Comparison of ENCODE assay signal across 29 cellular contexts in genomic region chr17:6577686-6578263, GRCh38. TPM values are rescaled to one million over a fixed set of nuclear protein-coding genes. Genes with fewer than 3 reads are reported as not detected.
DNase-seq lines count a peak whose midpoint lies in the region; ATAC-seq, FAIRE-seq and TF ChIP-seq lines count a peak whose summit lies in the region.
"Had no signal": no experiment of that assay in that cellular context is flagged by ENCODE, and none has a peak within 500 bp of the region (broad histone marks: within the 10 kb centered on the region; RNA-seq: fewer than 3 reads in every experiment).

No MANE protein-coding gene starts in this region.

- POLR2A ChIA-PET in activated naive CD8-positive, alpha-beta T cell treated with anti-CD3 and anti-CD28 coated beads, Interleukin-2, amount 10 ng/mL, durations not matched to agents 7 days and 5 days (lab: Charles Lee) = no interaction called here
- POLR2A ChIA-PET in RWPE1 (lab: Yijun Ruan, JAX; ENCODE audit: low non-redundant PET) = no interaction called here

- no peaks in the 10 kb centered on the region for H3K27me3 ChIP-seq in esophagus muscularis mucosa
- no peaks in the 10 kb centered on the region for H3K27me3 ChIP-seq in small intestine (ENCODE audit: control insufficient read depth in 2 of 2, insufficient read depth in 2 of 2, low read length in 2 of 2)
- H3K27me3 ChIP-seq: BLaER1 treated with 17β-estradiol and CSF1 and Interleukin-3, amounts not matched to agents 10 nM and 100 nM; SJCRH30; testis had no signal

- no peak for DNase-seq in activated naive CD8-positive, alpha-beta T cell treated with anti-CD3 and anti-CD28 coated beads, Interleukin-2, amount 10 ng/mL, durations not matched to agents 7 days and 5 days
- DNase-seq in activated naive CD8-positive, alpha-beta T cell treated with anti-CD3 and anti-CD28 coated beads for 36 hours = no peak
- DNase-seq in RWPE1 (ENCODE audit: low spot score) = peak; percentile 94
- peak; percentile 24 for DNase-seq in esophagus muscularis mucosa (ENCODE audit: extremely low spot score)
- DNase-seq in small intestine = peak; percentile 38
- no peak for DNase-seq in NCI-H187 (lab: John Stamatoyannopoulos, UW)
- no peak for DNase-seq in head of caudate nucleus
- no peak for DNase-seq in SKM-1 treated with dmso at 0.1 percent for 144 hours (lab: John Stamatoyannopoulos, UW; ENCODE audit: unreplicated experiment)
- DNase-seq: activated CD4-positive, CD25-positive, alpha-beta regulatory T cell; activated T-cell treated with anti-CD3 and anti-CD28 coated beads, Interleukin-2, amount 50 U/mL, for 48 hours; cortex of kidney; DMS 273 treated with DMSO at 0.1 percent for 48 hours; foreskin fibroblast; GDM1; hippocampal formation; IMR-90; kidney glomerular epithelial cell; MM.1S; NCI-H146; NCI-H2171; NCI-H748 treated with DMSO at 0.1 percent for 48 hours; posterior cingulate gyrus; SJCRH30; testis had no signal

- CTCF ChIA-PET in RWPE1 (lab: Yijun Ruan, JAX) = interaction anchor here (0.6 to 1.5 kb wide), 3 partner anchors 106 to 393 kb away, joined by 3 to 21 read pairs (median 4); no protein-coding TSS in a partner anchor

- peaks cover 6 to 15% (median 11%) of the 10 kb centered on the region in 4 donors for H3K4me1 ChIP-seq in esophagus muscularis mucosa
- no peaks in the 10 kb centered on the region for H3K4me1 ChIP-seq in small intestine (ENCODE audit: control insufficient read depth in 2 of 2, insufficient read depth in 1 of 2, low read depth in 1 of 2, low read length in 1 of 2)

- H3K27ac ChIP-seq in RWPE1 (peak overlapping the region; percentile 51), esophagus muscularis mucosa (replicated peaks in 1 of 4) (no peak overlapping the region), small intestine (ENCODE audit: low read depth in 1 of 2, low read length in 1 of 2) (no peak overlapping the region)
- H3K27ac ChIP-seq: SJCRH30, testis had no signal

- H3K36me3 ChIP-seq in esophagus muscularis mucosa = peaks cover 37 to 58% (median 48%) of the 10 kb centered on the region in 4 donors
- H3K36me3 ChIP-seq in small intestine (ENCODE audit: control insufficient read depth in 2 of 2, insufficient read depth in 2 of 2, low read length in 2 of 2) = peaks cover 2 to 7% of the 10 kb centered on the region in 2 donors
- H3K36me3 ChIP-seq: SJCRH30 had no signal

- no peak for TF ChIP-seq POLR2A in esophagus muscularis mucosa (IDR thresholded peaks at IDR 0.05; ENCODE audit: low read depth)

- H3K9me3 ChIP-seq in esophagus muscularis mucosa = no peaks in the 10 kb centered on the region
- no peaks in the 10 kb centered on the region for H3K9me3 ChIP-seq in small intestine (ENCODE audit: control insufficient read depth, low read depth)
- H3K9me3 ChIP-seq: SJCRH30, testis had no signal

- no peak for TF ChIP-seq CTCF in RWPE1 (conservative IDR thresholded peaks at IDR 0.05; ENCODE audit: low read depth)
- TF ChIP-seq CTCF in esophagus muscularis mucosa (IDR thresholded peaks at IDR 0.05) = no peak

- no peak for ATAC-seq in activated naive CD8-positive, alpha-beta T cell treated with anti-CD3 and anti-CD28 coated beads, Interleukin-2, amount 10 ng/mL, durations not matched to agents 7 days and 5 days (ENCODE audit: low read depth)

- H3K4me1 Mint-ChIP-seq in activated naive CD8-positive, alpha-beta T cell treated with anti-CD3 and anti-CD28 coated beads, Interleukin-2, amount 10 ng/mL, durations not matched to agents 7 days and 5 days = peaks cover 14% of the 10 kb centered on the region
- peaks cover 21% of the 10 kb centered on the region for H3K4me1 Mint-ChIP-seq in activated naive CD8-positive, alpha-beta T cell treated with anti-CD3 and anti-CD28 coated beads for 36 hours

- no peak overlapping the region for H3K4me3 ChIP-seq in esophagus muscularis mucosa
- no peak overlapping the region for H3K4me3 ChIP-seq in small intestine (ENCODE audit: low read depth in 1 of 2, low read length in 2 of 2)
- H3K4me3 ChIP-seq: BLaER1 treated with 17β-estradiol and CSF1 and Interleukin-3, amounts not matched to agents 10 nM and 100 nM; SJCRH30; testis had no signal

- FAIRE-seq in small intestine (lab: Jason Lieb, UNC) = no peak
- FAIRE-seq: endometrium had no signal

- TF ChIP-seq EP300 in esophagus muscularis mucosa (IDR thresholded peaks at IDR 0.05) = no peak

- peaks cover 16% of the 10 kb centered on the region for H3K36me3 Mint-ChIP-seq in activated naive CD8-positive, alpha-beta T cell treated with anti-CD3 and anti-CD28 coated beads, Interleukin-2, amount 10 ng/mL, durations not matched to agents 7 days and 5 days
- H3K36me3 Mint-ChIP-seq in activated naive CD8-positive, alpha-beta T cell treated with anti-CD3 and anti-CD28 coated beads for 36 hours = peaks cover 23% of the 10 kb centered on the region

- no peak overlapping the region for H3K4me3 Mint-ChIP-seq in activated naive CD8-positive, alpha-beta T cell treated with anti-CD3 and anti-CD28 coated beads, Interleukin-2, amount 10 ng/mL, durations not matched to agents 7 days and 5 days
- H3K4me3 Mint-ChIP-seq in activated naive CD8-positive, alpha-beta T cell treated with anti-CD3 and anti-CD28 coated beads for 36 hours = no peak overlapping the region
- H3K4me3 Mint-ChIP-seq: activated naive CD4-positive, alpha-beta T cell treated with anti-CD3 and anti-CD28 coated beads, Interleukin-2, amount 50 U/mL, for 24 hours; brain; nephron had no signal

- no peaks in the 10 kb centered on the region for H3K27me3 Mint-ChIP-seq in activated naive CD8-positive, alpha-beta T cell treated with anti-CD3 and anti-CD28 coated beads, Interleukin-2, amount 10 ng/mL, durations not matched to agents 7 days and 5 days
- no peaks in the 10 kb centered on the region for H3K27me3 Mint-ChIP-seq in activated naive CD8-positive, alpha-beta T cell treated with anti-CD3 and anti-CD28 coated beads for 36 hours
- H3K27me3 Mint-ChIP-seq: activated naive CD4-positive, alpha-beta T cell treated with anti-CD3 and anti-CD28 coated beads, Interleukin-2, amount 50 U/mL, for 24 hours; brain had no signal

- 90% methylated on average over 7 of the region's 7 CpGs for WGBS in esophagus muscularis mucosa
- WGBS in small intestine, 3 donors = 80 to 86% (median 84%) methylated on average over 7 of the region's 7 CpGs

- H3K9me3 Mint-ChIP-seq in activated naive CD8-positive, alpha-beta T cell treated with anti-CD3 and anti-CD28 coated beads, Interleukin-2, amount 10 ng/mL, durations not matched to agents 7 days and 5 days = no peaks in the 10 kb centered on the region
- no peaks in the 10 kb centered on the region for H3K9me3 Mint-ChIP-seq in activated naive CD8-positive, alpha-beta T cell treated with anti-CD3 and anti-CD28 coated beads for 36 hours
- H3K9me3 Mint-ChIP-seq: activated naive CD4-positive, alpha-beta T cell treated with anti-CD3 and anti-CD28 coated beads, Interleukin-2, amount 50 U/mL, for 24 hours had no signal

- intact Hi-C loops in esophagus muscularis mucosa (cut with DNase I) (no loop called here), head of caudate nucleus (cut with DNase I) (no loop called here)

- H3K27ac Mint-ChIP-seq in activated naive CD8-positive, alpha-beta T cell treated with anti-CD3 and anti-CD28 coated beads, Interleukin-2, amount 10 ng/mL, durations not matched to agents 7 days and 5 days = peak overlapping the region; percentile 4
- H3K27ac Mint-ChIP-seq in activated naive CD8-positive, alpha-beta T cell treated with anti-CD3 and anti-CD28 coated beads for 36 hours = no peak overlapping the region
- H3K27ac Mint-ChIP-seq: activated naive CD4-positive, alpha-beta T cell treated with anti-CD3 and anti-CD28 coated beads, Interleukin-2, amount 50 U/mL, for 24 hours; brain had no signal

RNA-seq across cellular contexts. Expression of gene PITPNM3, which starts 21.4 kb away (rescaled TPM):
- total RNA-seq in activated naive CD8-positive, alpha-beta T cell treated with anti-CD3 and anti-CD28 coated beads, Interleukin-2, amount 10 ng/mL, durations not matched to agents 7 days and 5 days = under 1 TPM; 0.64 to 0.77 TPM
- under 1 TPM; 0.49 to 0.72 TPM for total RNA-seq in activated naive CD8-positive, alpha-beta T cell treated with anti-CD3 and anti-CD28 coated beads for 36 hours
- 10 to 100 TPM; 46.5 to 93.2 (median 68.9) TPM for total RNA-seq in esophagus muscularis mucosa
- polyA plus RNA-seq in small intestine = 1 to 10 TPM in 1 of 3 donors, under 1 TPM in 2; 0.22 to 1.7 (median 0.27) TPM

Comparison
In these comparisons a context has a peak if more than half of its experiments do, and no peak if none do; other contexts are left out.
1. DNase-seq: peak in RWPE1 (single experiment), esophagus muscularis mucosa (single experiment) and small intestine (single experiment); none in activated naive CD8-positive, alpha-beta T cell treated with anti-CD3 and anti-CD28 coated beads, Interleukin-2, amount 10 ng/mL, durations not matched to agents 7 days and 5 days (single experiment), activated naive CD8-positive, alpha-beta T cell treated with anti-CD3 and anti-CD28 coated beads for 36 hours (single experiment), NCI-H187 (0 of 2), head of caudate nucleus (0 of 42) and SKM-1 treated with dmso at 0.1 percent for 144 hours (single experiment).
2. RNA of gene PITPNM3, which starts 21.4 kb away (total RNA-seq): 46.5 to 93.2 TPM in esophagus muscularis mucosa; 0.64 to 0.77 TPM in activated naive CD8-positive, alpha-beta T cell treated with anti-CD3 and anti-CD28 coated beads, Interleukin-2, amount 10 ng/mL, durations not matched to agents 7 days and 5 days and 0.49 to 0.72 TPM in activated naive CD8-positive, alpha-beta T cell treated with anti-CD3 and anti-CD28 coated beads for 36 hours; every median in the first group is over 10 times any median in the second.